Comparison of ENCODE assay signal across 1 cellular context in the genomic region with DNA sequence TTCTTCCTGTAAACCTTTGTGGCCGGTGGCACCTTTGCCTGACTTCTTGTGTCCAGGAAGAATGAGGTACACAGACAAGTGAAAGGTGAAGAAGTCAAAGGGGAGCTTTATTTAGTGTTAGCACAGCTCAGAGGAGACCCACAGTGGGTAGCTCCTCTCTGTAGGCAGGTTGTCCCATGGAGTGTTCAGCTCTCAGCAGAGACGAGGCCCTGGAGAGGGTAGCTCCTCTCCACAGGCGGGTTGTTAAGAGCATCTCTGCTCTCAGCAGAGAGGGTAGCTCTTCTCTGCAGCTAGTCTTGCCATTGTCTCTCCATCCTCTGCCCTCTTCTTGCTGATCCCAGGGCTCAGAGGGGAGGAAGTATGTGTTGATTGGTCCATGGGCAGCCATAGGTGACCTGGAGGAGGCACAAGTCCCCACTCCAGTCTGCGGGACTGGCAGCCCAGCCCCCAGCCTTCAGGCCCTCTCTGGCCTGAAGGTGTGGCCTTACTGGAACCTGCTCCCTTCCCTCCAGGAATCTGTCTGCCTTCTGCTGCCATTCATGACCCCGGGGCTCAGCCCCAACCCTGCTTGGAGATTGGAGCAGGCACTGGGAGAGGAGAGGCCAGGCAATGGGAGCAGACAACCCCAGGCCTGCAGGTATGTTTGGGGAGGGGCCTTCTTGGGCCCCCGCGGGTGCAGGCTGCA.
TF ChIP-seq lines count a peak whose summit lies in the region.

No MANE protein-coding gene starts in this region.

TF ChIP-seq in HCT116, 20 proteins besides CTCF, POLR2A, EP300 and RAD21:
- TF ChIP-seq CBX3 (IDR thresholded peaks at IDR 0.05; ENCODE audit: low read depth) (peak; percentile 33; the same call in 1 of the 2 replicates), POLR2AphosphoS5 (IDR thresholded peaks at IDR 0.05; ENCODE audit: low read depth, low read length) (no peak)
